7 cellular contexts compared by ENCODE assay signal in genomic region chr4:15654556-15655222, GRCh38. TPM values are rescaled to one million over a fixed set of nuclear protein-coding genes. Genes with fewer than 3 reads are reported as not detected.
DNase-seq lines count a peak whose midpoint lies in the region; ATAC-seq and TF ChIP-seq lines count a peak whose summit lies in the region.

No MANE protein-coding gene starts in this region.

- H3K56ac ChIP-seq in H9 (ENCODE audit: insufficient read length, low read depth, low read length), result no peak overlapping the region

- peak; percentile 70 to 73 for ATAC-seq in stimulated activated naive B cell treated with anti-CD40 and anti-IgM and Interleukin-4, amounts not matched to agents 10 μg/mL and 1 μg/mL and 100 μg/mL, for 72 hours (replicated peaks)

- no peak overlapping the region for H2BK20ac ChIP-seq in H9 (ENCODE audit: low read depth, low read length, poor library complexity, severe bottlenecking)

- H3K14ac ChIP-seq in H9 (ENCODE audit: insufficient read depth, low read length), result peak overlapping the region; percentile 93

- in situ Hi-C loops in GM13976 (cut with MboI; ENCODE audit: low sequenced_read_pairs, unreplicated experiment), result loop anchor here (25.0 kb wide), 2 partner anchors 417 to 642 kb away; partner anchors contain the start of gene CPEB2

- H2BK12ac ChIP-seq in H9 (ENCODE audit: insufficient read length, low read depth, low read length), result no peak overlapping the region

- H3T11ph ChIP-seq in H9 (ENCODE audit: low read length), result no peak overlapping the region

- H3K23ac ChIP-seq in H9 (ENCODE audit: insufficient read length, low read depth, low read length), result no peak overlapping the region

- peak overlapping the region; percentile 95 for H3K4me2 ChIP-seq in H9 (ENCODE audit: insufficient read depth, insufficient read length, low read length)

- peaks cover 31 to 44% of the 10 kb centered on the region in 2 experiments for H3K4me1 Mint-ChIP-seq in H9
- peaks cover 20 to 55% of the 10 kb centered on the region in 2 donors for H3K4me1 Mint-ChIP-seq in stimulated activated naive B cell treated with anti-CD40 and anti-IgM and Interleukin-4, amounts not matched to agents 10 μg/mL and 1 μg/mL and 100 μg/mL, for 72 hours

- no peak overlapping the region for H2BK120ac ChIP-seq in H9 (ENCODE audit: low read depth, low read length, poor library complexity, severe bottlenecking)

- peaks cover 2% of the 10 kb centered on the region; the same call in 1 of the 2 replicates for H3K4me1 ChIP-seq in H9 (ENCODE audit: insufficient read depth, low read length)
- H3K4me1 ChIP-seq in mucosa of stomach (ENCODE audit: control insufficient read depth, insufficient read depth, low read length), result peaks cover 15% of the 10 kb centered on the region

- H4K5ac ChIP-seq in H9 (ENCODE audit: insufficient read length, low read depth, low read length), result no peak overlapping the region

- H2AK5ac ChIP-seq in H9 (ENCODE audit: insufficient read length, low read length), result no peak overlapping the region

- peaks cover 6% of the 10 kb centered on the region; the same call in 1 of the 2 replicates for H3K79me2 ChIP-seq in H9 (ENCODE audit: insufficient read depth, low read length)

- WGBS in H9 (ENCODE audit: extremely low coverage, insufficient read length, low lambda C conversion rate), result no CpG with 5 or more reads among the region's 68 CpGs

- no peaks in the 10 kb centered on the region for H3K9me3 Mint-ChIP-seq in H9
- H3K9me3 Mint-ChIP-seq in stimulated activated naive B cell treated with anti-CD40 and anti-IgM and Interleukin-4, amounts not matched to agents 10 μg/mL and 1 μg/mL and 100 μg/mL, for 72 hours, result no peaks in the 10 kb centered on the region

- DNase-seq in GM13976 (ENCODE audit: low spot score), result peak; percentile 69
- peak; percentile 51 for DNase-seq in H9
- DNase-seq in LNCaP clone FGC (ENCODE audit: low read depth), result no peak
- DNase-seq in activated CD4-positive, alpha-beta T cell treated with anti-CD3 and anti-CD28 coated beads, Interleukin-2, amount 50 U/mL, for 4 hours, result peak; percentile 5 to 25
- DNase-seq in epithelial cell of esophagus (ENCODE audit: low read depth), result peak; percentile 38
- DNase-seq in stimulated activated naive B cell treated with anti-CD40 and anti-IgM and Interleukin-4, amounts not matched to agents 10 μg/mL and 1 μg/mL and 100 μg/mL, for 72 hours, result no peak

- peak overlapping the region; percentile 95 for H3K18ac ChIP-seq in H9 (ENCODE audit: insufficient read length, low read depth, low read length)

- no peaks in the 10 kb centered on the region for H4K20me1 ChIP-seq in H9 (ENCODE audit: control insufficient read depth, insufficient read depth, insufficient read length)

- H3K27ac ChIP-seq in H9 (ENCODE audit: insufficient read length, low read depth, low read length), result no peak overlapping the region

- no peak overlapping the region for H3K4ac ChIP-seq in H9 (ENCODE audit: low read depth, low read length)

- TF ChIP-seq CTCF in GM13976 (IDR thresholded peaks at IDR 0.05; ENCODE audit: borderline replicate concordance, control extremely low read depth, extremely low read depth, insufficient read depth, missing control alignments) (no peak), H9 (conservative IDR thresholded peaks at IDR 0.05) (no peak), LNCaP clone FGC (IDR thresholded peaks at IDR 0.05; ENCODE audit: control insufficient read depth, extremely low read depth, insufficient read depth) (no peak), epithelial cell of esophagus (IDR thresholded peaks at IDR 0.05; ENCODE audit: insufficient read depth, low read depth, low read length, missing control alignments) (no peak)

- peak overlapping the region; percentile 96 to 98 (median 98) for H3K27ac Mint-ChIP-seq in H9
- H3K27ac Mint-ChIP-seq in stimulated activated naive B cell treated with anti-CD40 and anti-IgM and Interleukin-4, amounts not matched to agents 10 μg/mL and 1 μg/mL and 100 μg/mL, for 72 hours, result peak overlapping the region; percentile 97

- no peaks in the 10 kb centered on the region for H3K36me3 ChIP-seq in mucosa of stomach (ENCODE audit: control insufficient read depth, insufficient read depth, low read length)

- H2BK5ac ChIP-seq in H9 (ENCODE audit: insufficient read length, low read length), result no peak overlapping the region

- H3K9ac ChIP-seq in H9 (ENCODE audit: extremely low read depth, insufficient read length, low read length) (peak overlapping the region; percentile 87), mucosa of stomach (ENCODE audit: low read length) (peak overlapping the region; percentile 96)

- H3K4me3 Mint-ChIP-seq in H9, result peak overlapping the region; percentile 95 to 98
- H3K4me3 Mint-ChIP-seq in stimulated activated naive B cell treated with anti-CD40 and anti-IgM and Interleukin-4, amounts not matched to agents 10 μg/mL and 1 μg/mL and 100 μg/mL, for 72 hours, result peak overlapping the region; percentile 96 to 97

- H2AFZ ChIP-seq in H9 (ENCODE audit: low read length), result no peak overlapping the region

- no peak overlapping the region for H4K8ac ChIP-seq in H9 (replicated peaks; ENCODE audit: insufficient read length, low read depth, low read length)

- no peak overlapping the region for H2BK15ac ChIP-seq in H9 (ENCODE audit: low read depth, low read length)

- H3K27me3 ChIP-seq in H9 (ENCODE audit: insufficient read depth, low read length), result no peaks in the 10 kb centered on the region
- no peaks in the 10 kb centered on the region for H3K27me3 ChIP-seq in mucosa of stomach (ENCODE audit: control insufficient read depth, insufficient read depth, low read length)

- peaks cover 0 to 4% (median 0%) of the 10 kb centered on the region in 3 experiments; a peak in 2 of 7 replicates for H3K36me3 Mint-ChIP-seq in H9 (ENCODE audit: insufficient read depth in 1 of 3, low read depth in 3 of 3)
- H3K36me3 Mint-ChIP-seq in stimulated activated naive B cell treated with anti-CD40 and anti-IgM and Interleukin-4, amounts not matched to agents 10 μg/mL and 1 μg/mL and 100 μg/mL, for 72 hours, result no peaks in the 10 kb centered on the region

- H3K23me2 ChIP-seq in H9 (ENCODE audit: insufficient read length, low read depth, low read length, poor library complexity, severe bottlenecking), result peaks cover 10% of the 10 kb centered on the region

- no peaks in the 10 kb centered on the region for H3K79me1 ChIP-seq in H9 (ENCODE audit: insufficient read depth, low read depth, low read length, poor library complexity, severe bottlenecking)

- H3K4me3 ChIP-seq in LNCaP clone FGC (ENCODE audit: low read depth, low read length) (peak overlapping the region; percentile 86), epithelial cell of esophagus (ENCODE audit: low read length) (peak overlapping the region; percentile 79), mucosa of stomach (ENCODE audit: low read length) (peak overlapping the region; percentile 94)

- no peak overlapping the region for H4K91ac ChIP-seq in H9 (ENCODE audit: insufficient read length, low read depth, low read length)

- no peaks in the 10 kb centered on the region; the same call in 1 of the 2 replicates for H3K27me3 Mint-ChIP-seq in H9 (ENCODE audit: low read depth)
- H3K27me3 Mint-ChIP-seq in stimulated activated naive B cell treated with anti-CD40 and anti-IgM and Interleukin-4, amounts not matched to agents 10 μg/mL and 1 μg/mL and 100 μg/mL, for 72 hours, result no peaks in the 10 kb centered on the region

- H3K9me3 ChIP-seq in H9 (ENCODE audit: control insufficient read depth, low read depth, low read length), result no peaks in the 10 kb centered on the region
- no peaks in the 10 kb centered on the region for H3K9me3 ChIP-seq in mucosa of stomach (ENCODE audit: control insufficient read depth, low read length)

RNA-seq across cellular contexts. Expression of gene FBXL5, which starts 0.5 kb away (rescaled TPM):
- total RNA-seq in H9 (2021), result 57.6 and 60.3 TPM in 2 replicates

RNA-seq across cellular contexts. Expression of gene FAM200B, which starts 26.9 kb away (rescaled TPM):
- 19.6 and 20.3 TPM in 2 replicates for total RNA-seq in H9 (2021)

RNA-seq across cellular contexts. Expression of gene BST1, which starts 48.2 kb away (rescaled TPM):
- total RNA-seq in H9 (2021), result 0.48 TPM in 1 of 2 replicates, not detected in the other

Comparison
In these comparisons a context has a peak if more than half of its experiments do, and no peak if none do; other contexts are left out.
1. DNase-seq: peak in GM13976 (single experiment), H9 (single experiment), activated CD4-positive, alpha-beta T cell treated with anti-CD3 and anti-CD28 coated beads, Interleukin-2, amount 50 U/mL, for 4 hours (2 of 2) and epithelial cell of esophagus (single experiment); none in LNCaP clone FGC (single experiment) and stimulated activated naive B cell treated with anti-CD40 and anti-IgM and Interleukin-4, amounts not matched to agents 10 μg/mL and 1 μg/mL and 100 μg/mL, for 72 hours (single experiment).
2. Peak in every context shown above with its lines, with median percentiles within 50 percentile points of each other: H3K4me3 ChIP-seq.